Comparison of ENCODE assay signal across 28 cellular contexts in the genomic region with DNA sequence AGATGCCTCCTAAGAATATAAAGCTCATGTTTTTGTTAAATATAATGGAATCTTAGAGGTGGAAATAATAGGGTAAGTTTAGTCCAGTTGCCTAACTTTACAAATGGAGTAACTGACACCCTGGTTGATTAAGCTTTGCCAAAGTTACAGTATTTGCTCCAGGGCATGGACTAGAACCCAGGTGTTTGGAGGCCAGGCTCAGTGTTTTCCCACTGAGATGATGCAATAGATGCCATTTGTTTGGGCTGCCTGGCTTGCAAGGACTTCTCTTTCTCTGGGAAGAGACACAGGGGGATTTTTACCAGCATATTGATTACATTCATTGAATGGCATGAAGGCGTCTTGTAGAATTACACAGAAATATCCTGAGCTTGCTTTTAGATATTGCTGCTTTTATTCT.
"Had no signal": no experiment of that assay in that cellular context is flagged by ENCODE, and none has a peak within 500 bp of the region (broad histone marks: within the 10 kb centered on the region; RNA-seq: fewer than 3 reads in every experiment).

No MANE protein-coding gene starts in this region.

- H3K27ac Mint-ChIP-seq: mesothelial cell of epicardium; naive B cell; natural killer cell treated with Interleukin-12 subunit alpha and Interleukin-12 subunit beta and Interleukin-15 and Interleukin-18, amount 100 ng/mL, for 72 hours; stimulated activated naive B cell treated with anti-CD40 and anti-IgM and Interleukin-4, amounts not matched to agents 10 μg/mL and 1 μg/mL and 100 μg/mL, for 72 hours; stimulated activated naive CD8-positive, alpha-beta T cell treated with anti-CD3 and anti-CD28 coated beads, Interleukin-15, Interleukin-2, amounts not matched to agents 100 ng/mL and 50 ng/mL, for 24 hours had no signal

- H3K36me3 Mint-ChIP-seq: mesothelial cell of epicardium; naive B cell; natural killer cell treated with Interleukin-12 subunit alpha and Interleukin-12 subunit beta and Interleukin-15 and Interleukin-18, amount 100 ng/mL, for 72 hours; stimulated activated naive B cell treated with anti-CD40 and anti-IgM and Interleukin-4, amounts not matched to agents 10 μg/mL and 1 μg/mL and 100 μg/mL, for 72 hours had no signal

- H3K27me3 Mint-ChIP-seq: naive B cell; natural killer cell treated with Interleukin-12 subunit alpha and Interleukin-12 subunit beta and Interleukin-15 and Interleukin-18, amount 100 ng/mL, for 72 hours; stimulated activated naive B cell treated with anti-CD40 and anti-IgM and Interleukin-4, amounts not matched to agents 10 μg/mL and 1 μg/mL and 100 μg/mL, for 72 hours; stimulated activated naive CD8-positive, alpha-beta T cell treated with anti-CD3 and anti-CD28 coated beads, Interleukin-15, Interleukin-2, amounts not matched to agents 100 ng/mL and 50 ng/mL, for 24 hours had no signal

- H2AFZ ChIP-seq: hepatocyte had no signal

- H3K4me3 ChIP-seq: dorsolateral prefrontal cortex, gastrocnemius medialis, heart left ventricle, hepatocyte, lung, mucosa of descending colon, prostate gland, skin epidermis, spleen, thoracic aorta, tibial nerve, upper lobe of right lung, vagina had no signal

- H3K27ac ChIP-seq: dorsolateral prefrontal cortex, epithelial cell of prostate, gastrocnemius medialis, heart left ventricle, hepatocyte, prostate gland, skin epidermis, spleen, thoracic aorta, tibial nerve, upper lobe of right lung, vagina had no signal

- H3K4me3 Mint-ChIP-seq: mesothelial cell of epicardium; naive B cell; natural killer cell treated with Interleukin-12 subunit alpha and Interleukin-12 subunit beta and Interleukin-15 and Interleukin-18, amount 100 ng/mL, for 72 hours; neural crest cell; stimulated activated naive B cell treated with anti-CD40 and anti-IgM and Interleukin-4, amounts not matched to agents 10 μg/mL and 1 μg/mL and 100 μg/mL, for 72 hours; stimulated activated naive CD8-positive, alpha-beta T cell treated with anti-CD3 and anti-CD28 coated beads, Interleukin-15, Interleukin-2, amounts not matched to agents 100 ng/mL and 50 ng/mL, for 24 hours had no signal

- H3K9me3 ChIP-seq: gastrocnemius medialis, mucosa of descending colon, prostate gland, thoracic aorta, upper lobe of right lung, vagina had no signal

- FAIRE-seq: colon, kidney had no signal

- H3K4me2 ChIP-seq: hepatocyte had no signal

- H3K36me3 ChIP-seq: gastrocnemius medialis, heart left ventricle, prostate gland, spleen, thoracic aorta, tibial nerve, upper lobe of right lung, vagina had no signal

- H3K27me3 ChIP-seq: dorsolateral prefrontal cortex, gastrocnemius medialis, heart left ventricle, hepatocyte, spleen, tibial nerve, upper lobe of right lung, vagina had no signal

- DNase-seq: dorsolateral prefrontal cortex; effector CD4-positive, alpha-beta T cell; foreskin fibroblast; gastrocnemius medialis; heart left ventricle; kidney; mesenchymal stem cell; mucosa of descending colon; naive B cell; right cardiac atrium; spleen; stimulated activated CD4-positive, alpha-beta T cell treated with anti-CD3 and anti-CD28 coated beads, Interleukin-15, amount 100 ng/mL, for 24 hours; stimulated activated CD4-positive, alpha-beta T cell treated with anti-CD3 and anti-CD28 coated beads, Interleukin-2, amount 100 ng/mL, for 48 hours; stimulated activated naive B cell treated with anti-CD40 and anti-IgM and Interleukin-4, amounts not matched to agents 10 μg/mL and 1 μg/mL and 100 μg/mL, for 72 hours; upper lobe of right lung had no signal

- H3K4me1 ChIP-seq: gastrocnemius medialis, heart left ventricle, prostate gland, spleen, tibial nerve, upper lobe of right lung, vagina had no signal

- H3K4me1 Mint-ChIP-seq: mesothelial cell of epicardium; naive B cell; stimulated activated naive B cell treated with anti-CD40 and anti-IgM and Interleukin-4, amounts not matched to agents 10 μg/mL and 1 μg/mL and 100 μg/mL, for 72 hours had no signal

- H3K79me2 ChIP-seq: hepatocyte had no signal
